9 cellular contexts compared by ENCODE assay signal in genomic region chr12:89347325-89347829, GRCh38. TPM values are rescaled to one million over a fixed set of nuclear protein-coding genes. Genes with fewer than 3 reads are reported as not detected.
A peak's percentile ranks its signal among the peaks of the same experiment; 100 is the strongest.
DNase-seq lines count a peak whose midpoint lies in the region; ATAC-seq and TF ChIP-seq lines count a peak whose summit lies in the region.
"Had no signal": no experiment of that assay in that cellular context is flagged by ENCODE, and none has a peak within 500 bp of the region (broad histone marks: within the 10 kb centered on the region; RNA-seq: fewer than 3 reads in every experiment).

No MANE protein-coding gene starts in this region.

- 70% methylated on average over 3 of the region's 3 CpGs for WGBS in HUES64
- 69 to 77% (median 72%) methylated on average over 3 of the region's 3 CpGs for WGBS in adrenal gland, 4 donors
- 80 to 87% methylated on average over 3 of the region's 3 CpGs for WGBS in thyroid gland, 2 donors
- WGBS in neuronal stem cell (ENCODE audit: extremely low coverage in 2 of 2, insufficient read length in 2 of 2, insufficient replicate concordance in 1 of 2), 2 donors = no CpG with 5 or more reads among the region's 3 CpGs

- H3K4ac ChIP-seq in neuronal stem cell (ENCODE audit: low read length) = no peak overlapping the region

- H3K18ac ChIP-seq in neuronal stem cell (ENCODE audit: low read length) = no peak overlapping the region

- intact Hi-C loops in A673 (cut with micrococcal nuclease; ENCODE audit: unreplicated experiment) = loop anchor here (1.0 to 2.0 kb wide), 3 partner anchors 177 to 328 kb away; partner anchors contain the start of gene GALNT4
- intact Hi-C loops in adrenal gland (cut with DNase I) = loop anchor here in 1 of 2 donors (10.0 kb wide), 1 partner anchor 183 kb away; no protein-coding TSS in a partner anchor
- intact Hi-C loops in thyroid gland (cut with DNase I) = no loop called here

- TF ChIP-seq CTCF in A673 (conservative IDR thresholded peaks at IDR 0.05; ENCODE audit: low read depth, low read length) = no peak
- no peak for TF ChIP-seq CTCF in adrenal gland (IDR thresholded peaks at IDR 0.05)
- TF ChIP-seq CTCF in thyroid gland (IDR thresholded peaks at IDR 0.05) = no peak

- H2BK120ac ChIP-seq in neuronal stem cell (ENCODE audit: low read depth, low read length) = no peak overlapping the region

- no TSS peak for BruUV-seq in A673 (replicated peaks; lab: Mats Ljungman, UMichigan)

- H2AK5ac ChIP-seq in neuronal stem cell (ENCODE audit: low read depth, low read length) = no peak overlapping the region

- no peak overlapping the region for H2BK5ac ChIP-seq in neuronal stem cell (ENCODE audit: low read length)

- CTCF ChIA-PET in A673 (lab: Charles Lee) = interaction anchor here (0.8 kb wide), 1 partner anchor 112 kb away, joined by 3 read pairs; no protein-coding TSS in a partner anchor

- H3K36me3 ChIP-seq in A673 (ENCODE audit: insufficient read depth, low read length, poor library complexity, severe bottlenecking) = peaks cover 42% of the 10 kb centered on the region
- peaks cover 39% of the 10 kb centered on the region for H3K36me3 ChIP-seq in HUES64 (ENCODE audit: insufficient read depth, low read length)
- H3K36me3 ChIP-seq in adrenal gland (replicated peaks in 1 of 2) = peaks cover 0 to 17% of the 10 kb centered on the region in 2 donors
- H3K36me3 ChIP-seq in thyroid gland = peaks cover 4 to 10% of the 10 kb centered on the region in 2 donors
- peaks cover 0 to 44% of the 10 kb centered on the region in 2 donors for H3K36me3 ChIP-seq in neuronal stem cell (replicated peaks in 1 of 2; ENCODE audit: control insufficient read depth in 2 of 2, insufficient read depth in 2 of 2, low read length in 2 of 2)

- H3K9ac ChIP-seq in HUES64 (ENCODE audit: low read depth, low read length) (no peak overlapping the region), neuronal stem cell (ENCODE audit: low read depth, low read length, poor library complexity) (no peak overlapping the region)

- peak overlapping the region; percentile 97 for H3K27ac ChIP-seq in A673 (ENCODE audit: low read depth, low read length, poor library complexity, severe bottlenecking)
- no peak overlapping the region for H3K27ac ChIP-seq in HUES64 (ENCODE audit: low read depth, low read length)
- peak overlapping the region in 3 of 5 donors; percentile 28 to 74 (median 47) for H3K27ac ChIP-seq in adrenal gland
- H3K27ac ChIP-seq in thyroid gland = no peak overlapping the region
- H3K27ac ChIP-seq in neuronal stem cell (replicated peaks; ENCODE audit: low read length) = no peak overlapping the region

- H2BK12ac ChIP-seq in neuronal stem cell (ENCODE audit: low read length) = no peak overlapping the region

- no peak overlapping the region for H3K14ac ChIP-seq in neuronal stem cell (ENCODE audit: low read length)

- DNase-seq in A673 (ENCODE audit: low spot score) (peak; percentile 47), adrenal gland (no peak), lung microvascular endothelial cell (ENCODE audit: low read depth in 2 of 2) (peak; percentile 44 to 64), amniotic stem cell (lab: John Stamatoyannopoulos, UW) (no peak), thyroid gland (no peak), neuronal stem cell (ENCODE audit: low spot score) (no peak)
- DNase-seq: NCI-H510A had no signal

- H2AFZ ChIP-seq in neuronal stem cell (ENCODE audit: low read length) = no peak overlapping the region

- H4K91ac ChIP-seq in neuronal stem cell (ENCODE audit: low read depth, low read length, poor library complexity) = no peak overlapping the region

- no peak overlapping the region for H2BK15ac ChIP-seq in neuronal stem cell (ENCODE audit: low read length)

- H3K4me2 ChIP-seq in neuronal stem cell (ENCODE audit: insufficient read depth, low read length, poor library complexity, severe bottlenecking) = no peak overlapping the region

- no peaks in the 10 kb centered on the region for H3K27me3 ChIP-seq in A673 (replicated peaks; ENCODE audit: insufficient read depth, low read depth, low read length, poor library complexity)
- H3K27me3 ChIP-seq in HUES64 (ENCODE audit: insufficient read depth, low read length) = peaks cover 71% of the 10 kb centered on the region
- H3K27me3 ChIP-seq in adrenal gland = no peaks in the 10 kb centered on the region
- no peaks in the 10 kb centered on the region for H3K27me3 ChIP-seq in thyroid gland
- peaks cover 0 to 6% (median 0%) of the 10 kb centered on the region in 3 experiments for H3K27me3 ChIP-seq in neuronal stem cell (ENCODE audit: control insufficient read depth in 3 of 3, insufficient read depth in 3 of 3, low read depth in 1 of 3, low read length in 3 of 3)

- no peaks in the 10 kb centered on the region for H3K9me3 ChIP-seq in A673 (ENCODE audit: low read depth, low read length, poor library complexity, severe bottlenecking)
- H3K9me3 ChIP-seq in HUES64 (ENCODE audit: insufficient read depth, low read depth, low read length) = no peaks in the 10 kb centered on the region
- no peaks in the 10 kb centered on the region for H3K9me3 ChIP-seq in adrenal gland (replicated peaks in 1 of 3)
- no peaks in the 10 kb centered on the region for H3K9me3 ChIP-seq in thyroid gland
- peaks cover 0 to 2% of the 10 kb centered on the region in 2 donors for H3K9me3 ChIP-seq in neuronal stem cell (replicated peaks in 1 of 2; ENCODE audit: control insufficient read depth in 2 of 2, insufficient read depth in 1 of 2, low read depth in 1 of 2, low read length in 2 of 2)

- no peak for TF ChIP-seq POLR2A in adrenal gland (IDR thresholded peaks at IDR 0.05)
- no peak for TF ChIP-seq POLR2A in thyroid gland (IDR thresholded peaks at IDR 0.05)

- peaks cover 4% of the 10 kb centered on the region for H3K79me1 ChIP-seq in neuronal stem cell (ENCODE audit: low read depth, low read length)

- ATAC-seq in HG03039 (IDR thresholded peaks at IDR 0.05; ENCODE audit: unreplicated experiment) = no peak

- POLR2A ChIA-PET in A673 (lab: Charles Lee; ENCODE audit: low non-redundant PET) = interaction anchor here (0.6 kb wide), 2 partner anchors 118 to 1310 kb away, joined by 3 read pairs; no protein-coding TSS in a partner anchor

- peaks cover 41% of the 10 kb centered on the region for H3K4me1 ChIP-seq in A673 (ENCODE audit: insufficient read depth, low read length, poor library complexity, severe bottlenecking)
- peaks cover 58% of the 10 kb centered on the region for H3K4me1 ChIP-seq in HUES64 (ENCODE audit: insufficient read depth, low read length)
- peaks cover 0 to 37% of the 10 kb centered on the region in 2 donors for H3K4me1 ChIP-seq in adrenal gland (replicated peaks in 1 of 2)
- H3K4me1 ChIP-seq in thyroid gland = peaks cover 0 to 36% of the 10 kb centered on the region in 2 donors
- H3K4me1 ChIP-seq in neuronal stem cell (ENCODE audit: control insufficient read depth in 2 of 2, insufficient read depth in 1 of 2, low read depth in 1 of 2, low read length in 2 of 2) = peaks cover 40% of the 10 kb centered on the region in 2 donors

- H4K8ac ChIP-seq in neuronal stem cell (ENCODE audit: low read depth, low read length) = no peak overlapping the region

- peak overlapping the region; percentile 68 for H3K4me3 ChIP-seq in A673 (ENCODE audit: low read depth, low read length, poor library complexity, severe bottlenecking)
- peak overlapping the region; percentile 69; the same call in 1 of the 2 replicates for H3K4me3 ChIP-seq in HUES64 (ENCODE audit: low read length)
- H3K4me3 ChIP-seq in adrenal gland = peak overlapping the region in 1 of 4 donors; percentile 72
- no peak overlapping the region for H3K4me3 ChIP-seq in thyroid gland (replicated peaks in 1 of 3)
- H3K4me3 ChIP-seq in neuronal stem cell (ENCODE audit: low read length in 2 of 2) = peak overlapping the region in 1 of 2 donors; percentile 91

- H3K23ac ChIP-seq in neuronal stem cell (ENCODE audit: low read depth, low read length, poor library complexity) = no peak overlapping the region

RNA-seq across cellular contexts. Expression of gene DUSP6, which starts 4.9 kb away (rescaled TPM):
- total RNA-seq in A673 (2021) = 207 and 226 TPM in 2 replicates
- 124 TPM for polyA plus RNA-seq in HUES64 (2013, experiment 1 of 2)
- 138 TPM for polyA plus RNA-seq in HUES64 (2013, experiment 2 of 2)
- 10 to 100 TPM; 12.3 to 81.8 (median 47.7) TPM for total RNA-seq in adrenal gland
- polyA plus RNA-seq in adrenal gland = 10 to 100 TPM; 16.3 to 21.5 (median 21.0) TPM
- 237 and 293 TPM in 2 replicates for total RNA-seq in lung microvascular endothelial cell
- 10 to 100 TPM; 31.0 to 40.2 (median 33.8) TPM for total RNA-seq in thyroid gland
- polyA plus RNA-seq in neuronal stem cell (2013, experiment 1 of 2) = 22.5 TPM
- polyA plus RNA-seq in neuronal stem cell (2013, experiment 2 of 2) = 21.8 TPM

Comparison
In these comparisons a context has a peak if more than half of its experiments do, and no peak if none do; other contexts are left out.
1. DNase-seq: peak in A673 (single experiment) and lung microvascular endothelial cell (2 of 2); none in adrenal gland (0 of 7), amniotic stem cell (single experiment), thyroid gland (0 of 2) and neuronal stem cell (single experiment).
2. H3K27ac ChIP-seq: peak in A673 (single experiment) and adrenal gland (3 of 5); none in HUES64 (single experiment), thyroid gland (0 of 3) and neuronal stem cell (single experiment).
3. H3K4me3 ChIP-seq: peak in A673 (single experiment) and HUES64 (single experiment); none in thyroid gland (0 of 3).